Comparison of ENCODE assay signal across 8 cellular contexts in the genomic region with DNA sequence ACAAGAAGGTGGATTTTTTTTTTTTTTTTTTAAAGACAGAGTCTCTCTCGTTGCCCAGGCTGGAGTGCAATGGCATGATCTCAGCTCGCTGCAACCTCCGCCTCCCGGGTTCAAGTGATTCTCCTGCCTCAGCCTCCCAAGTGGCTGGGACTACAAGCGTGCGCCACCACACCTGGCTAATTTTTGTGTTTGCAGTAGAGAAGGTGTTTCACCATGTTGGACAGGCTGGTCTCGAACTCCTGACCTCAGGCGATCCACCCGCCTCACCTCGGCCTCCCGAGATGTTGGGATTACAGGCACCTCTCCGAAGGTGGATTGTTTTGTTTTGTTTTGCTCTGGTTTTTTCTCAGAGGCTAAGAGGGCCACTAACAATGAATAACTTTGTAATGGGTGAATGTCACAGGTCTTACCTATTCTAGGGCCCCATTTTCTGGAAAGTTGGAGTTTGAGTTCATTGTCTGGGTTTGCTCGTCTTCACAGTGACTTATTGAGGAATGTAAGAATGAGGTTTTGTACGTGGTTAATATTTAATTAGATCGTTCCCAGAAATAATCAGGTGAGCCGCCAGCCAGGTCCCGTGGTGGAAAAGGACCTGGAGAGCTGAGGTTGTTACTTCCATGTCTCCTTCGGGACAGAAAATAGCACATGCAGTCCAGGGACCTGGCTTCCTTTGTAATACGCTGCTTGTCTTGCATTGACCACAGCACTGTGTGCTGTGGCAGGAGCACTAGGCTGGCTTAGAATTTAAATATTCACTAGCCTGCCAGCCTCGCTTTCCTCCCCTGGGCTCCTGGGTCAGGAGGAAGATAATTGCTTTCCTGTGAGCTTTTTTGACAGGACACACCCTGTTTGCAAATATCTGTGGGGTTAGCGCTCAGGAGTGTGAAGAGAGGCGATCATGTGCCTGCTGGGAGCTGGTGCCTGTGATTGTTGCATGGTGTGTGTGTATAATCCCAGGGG. TPM values are rescaled to one million over a fixed set of nuclear protein-coding genes. Genes with fewer than 3 reads are reported as not detected.
DNase-seq lines count a peak whose midpoint lies in the region; ATAC-seq and TF ChIP-seq lines count a peak whose summit lies in the region.

No MANE protein-coding gene starts in this region.

- no peaks in the 10 kb centered on the region for H3K36me3 ChIP-seq in PC-9 (ENCODE audit: low read depth)

- CTCF ChIA-PET in PC-9 (lab: Charles Lee), result no interaction called here

- ATAC-seq in stimulated activated naive B cell treated with anti-CD40 and anti-IgM and Interleukin-4, amounts not matched to agents 10 μg/mL and 1 μg/mL and 100 μg/mL, for 72 hours (replicated peaks), result no peak
- ATAC-seq in GM18907 (IDR thresholded peaks at IDR 0.05; ENCODE audit: unreplicated experiment) (no peak), HG03460 (IDR thresholded peaks at IDR 0.05; ENCODE audit: unreplicated experiment) (no peak)

- peak overlapping the region; percentile 85 for H3K4me2 ChIP-seq in PC-9

- POLR2A ChIA-PET in PC-9 (lab: Charles Lee; ENCODE audit: unreplicated experiment), result no interaction called here

- H3K4me1 ChIP-seq in PC-9 (replicated peaks; ENCODE audit: insufficient read depth), result peaks cover 65% of the 10 kb centered on the region

- intact Hi-C loops in PC-9 (cut with micrococcal nuclease; ENCODE audit: unreplicated experiment), result no loop called here

- peak overlapping the region; percentile 60; the same call in 1 of the 2 replicates for H3K4me3 ChIP-seq in PC-9

- no peaks in the 10 kb centered on the region for H3K9me3 Mint-ChIP-seq in activated T-cell treated with anti-CD3 and anti-CD28 coated beads, Interleukin-2, amount 50 U/mL, for 24 hours
- no peaks in the 10 kb centered on the region for H3K9me3 Mint-ChIP-seq in immature natural killer cell
- no peaks in the 10 kb centered on the region for H3K9me3 Mint-ChIP-seq in stimulated activated naive B cell treated with anti-CD40 and anti-IgM and Interleukin-4, amounts not matched to agents 10 μg/mL and 1 μg/mL and 100 μg/mL, for 72 hours

- peaks cover 7% of the 10 kb centered on the region for H4K20me1 ChIP-seq in PC-9 (ENCODE audit: insufficient read depth)

- TF ChIP-seq CTCF in PC-9 (conservative IDR thresholded peaks at IDR 0.05), result no peak

- H3K9me3 ChIP-seq in PC-9 (ENCODE audit: insufficient read depth, low read depth), result no peaks in the 10 kb centered on the region

- H3K27me3 Mint-ChIP-seq in activated T-cell treated with anti-CD3 and anti-CD28 coated beads, Interleukin-2, amount 50 U/mL, for 24 hours, result no peaks in the 10 kb centered on the region
- H3K27me3 Mint-ChIP-seq in immature natural killer cell (ENCODE audit: low read depth in 3 of 3), result peaks cover 10 to 13% (median 12%) of the 10 kb centered on the region in 3 donors
- H3K27me3 Mint-ChIP-seq in stimulated activated naive B cell treated with anti-CD40 and anti-IgM and Interleukin-4, amounts not matched to agents 10 μg/mL and 1 μg/mL and 100 μg/mL, for 72 hours, result no peaks in the 10 kb centered on the region

- H3K9me2 ChIP-seq in PC-9 (ENCODE audit: insufficient read depth), result no peaks in the 10 kb centered on the region

- H3F3A ChIP-seq in PC-9 (ENCODE audit: insufficient read depth, low read depth), result peaks cover 43% of the 10 kb centered on the region

- H3K4me3 Mint-ChIP-seq in activated T-cell treated with anti-CD3 and anti-CD28 coated beads, Interleukin-2, amount 50 U/mL, for 24 hours, result peak overlapping the region; percentile 85
- H3K4me3 Mint-ChIP-seq in immature natural killer cell, result peak overlapping the region; percentile 92 to 99 (median 96)
- H3K4me3 Mint-ChIP-seq in stimulated activated naive B cell treated with anti-CD40 and anti-IgM and Interleukin-4, amounts not matched to agents 10 μg/mL and 1 μg/mL and 100 μg/mL, for 72 hours, result peak overlapping the region; percentile 96 to 98

- peak overlapping the region; percentile 9 for H3K27ac Mint-ChIP-seq in activated T-cell treated with anti-CD3 and anti-CD28 coated beads, Interleukin-2, amount 50 U/mL, for 24 hours
- H3K27ac Mint-ChIP-seq in immature natural killer cell, result peak overlapping the region; percentile 40 to 95 (median 92)
- peak overlapping the region; percentile 56 for H3K27ac Mint-ChIP-seq in stimulated activated naive B cell treated with anti-CD40 and anti-IgM and Interleukin-4, amounts not matched to agents 10 μg/mL and 1 μg/mL and 100 μg/mL, for 72 hours

- H3K4me1 Mint-ChIP-seq in activated T-cell treated with anti-CD3 and anti-CD28 coated beads, Interleukin-2, amount 50 U/mL, for 24 hours (ENCODE audit: low read depth), result peaks cover 54% of the 10 kb centered on the region
- H3K4me1 Mint-ChIP-seq in immature natural killer cell, result peaks cover 51 to 52% of the 10 kb centered on the region in 2 donors
- peaks cover 55 to 79% of the 10 kb centered on the region in 2 donors for H3K4me1 Mint-ChIP-seq in stimulated activated naive B cell treated with anti-CD40 and anti-IgM and Interleukin-4, amounts not matched to agents 10 μg/mL and 1 μg/mL and 100 μg/mL, for 72 hours

- H3K27ac ChIP-seq in PC-9, result no peak overlapping the region

- no peak overlapping the region for H2AFZ ChIP-seq in PC-9

- DNase-seq in activated T-cell treated with anti-CD3 and anti-CD28 coated beads, Interleukin-2, amount 50 U/mL, for 24 hours, result peak; percentile 25
- DNase-seq in activated T-cell treated with anti-CD3 and anti-CD28 coated beads for 4 hours, result no peak
- peak in 1 of 2 experiments; percentile 40 for DNase-seq in PC-9
- no peak for DNase-seq in immature natural killer cell
- DNase-seq in stimulated activated naive B cell treated with anti-CD40 and anti-IgM and Interleukin-4, amounts not matched to agents 10 μg/mL and 1 μg/mL and 100 μg/mL, for 72 hours, result no peak
- no peak for DNase-seq in hepatic stellate cell (ENCODE audit: low spot score)

- H3K27me3 ChIP-seq in PC-9 (ENCODE audit: insufficient read depth, low read depth), result no peaks in the 10 kb centered on the region

- BruUV-seq in PC-9 (replicated peaks; lab: Mats Ljungman, UMichigan), result no TSS peak

- H3K79me2 ChIP-seq in PC-9 (ENCODE audit: low read depth), result peaks cover 55% of the 10 kb centered on the region

- H3K36me3 Mint-ChIP-seq in activated T-cell treated with anti-CD3 and anti-CD28 coated beads, Interleukin-2, amount 50 U/mL, for 24 hours (ENCODE audit: low read depth), result peaks cover 12% of the 10 kb centered on the region
- no peaks in the 10 kb centered on the region for H3K36me3 Mint-ChIP-seq in immature natural killer cell
- H3K36me3 Mint-ChIP-seq in stimulated activated naive B cell treated with anti-CD40 and anti-IgM and Interleukin-4, amounts not matched to agents 10 μg/mL and 1 μg/mL and 100 μg/mL, for 72 hours, result peaks cover 18 to 23% of the 10 kb centered on the region in 2 donors

RNA-seq across cellular contexts. Expression of gene HIP1R, which starts 2.3 kb away (rescaled TPM):
- 33.1 and 47.4 TPM in 2 replicates for total RNA-seq in PC-9 (2021)
- 10 to 100 TPM in 1 of 3 donors, 1 to 10 TPM in 2; 4.4 to 14.6 (median 5.1) TPM for polyA plus RNA-seq in immature natural killer cell

RNA-seq across cellular contexts. Expression of gene VPS37B, which starts 58.3 kb away (rescaled TPM):
- 51.4 and 53.5 TPM in 2 replicates for total RNA-seq in PC-9 (2021)
- 10 to 100 TPM; 39.5 to 70.1 (median 43.6) TPM for polyA plus RNA-seq in immature natural killer cell

Comparison
In these comparisons a context has a peak if more than half of its experiments do, and no peak if none do; other contexts are left out.
1. H3K27ac Mint-ChIP-seq: peak in every context shown above with its lines; median percentile 92 in immature natural killer cell; 56 in stimulated activated naive B cell treated with anti-CD40 and anti-IgM and Interleukin-4, amounts not matched to agents 10 μg/mL and 1 μg/mL and 100 μg/mL, for 72 hours; 9 in activated T-cell treated with anti-CD3 and anti-CD28 coated beads, Interleukin-2, amount 50 U/mL, for 24 hours.